22 cellular contexts compared by ENCODE assay signal in genomic region chr7:77217474-77218185, GRCh38. TPM values are rescaled to one million over a fixed set of nuclear protein-coding genes. Genes with fewer than 3 reads are reported as not detected.
"Had no signal": no experiment of that assay in that cellular context is flagged by ENCODE, and none has a peak within 500 bp of the region (broad histone marks: within the 10 kb centered on the region; RNA-seq: fewer than 3 reads in every experiment).

No MANE protein-coding gene starts in this region.

- ATAC-seq: activated CD8-positive, alpha-beta T cell treated with anti-CD3 and anti-CD28 coated beads for 36 hours; activated T-cell treated with anti-CD3 and anti-CD28 coated beads, Interleukin-2, amount 50 U/mL, for 4 hours; right cardiac atrium; stimulated activated naive CD8-positive, alpha-beta T cell treated with anti-CD3 and anti-CD28 coated beads, Interleukin-15, amount 100 ng/mL, for 72 hours had no signal

- H3K4me2 ChIP-seq: neural progenitor cell, SK-N-SH had no signal

- H3K27me3 Mint-ChIP-seq: activated CD4-positive, alpha-beta T cell treated with anti-CD3 and anti-CD28 coated beads, Interleukin-2, amount 10 ng/mL, durations not matched to agents 24 days and 14 days; activated CD8-positive, alpha-beta T cell treated with anti-CD3 and anti-CD28 coated beads for 36 hours; naive B cell; progenitor cell of endocrine pancreas; stimulated activated naive CD8-positive, alpha-beta T cell treated with anti-CD3 and anti-CD28 coated beads, Interleukin-15, amount 100 ng/mL, for 72 hours had no signal

- H3K4me3 ChIP-seq: left ventricle myocardium inferior, neural progenitor cell, skin epidermis had no signal

- H3K4me1 Mint-ChIP-seq: naive B cell, neural progenitor cell had no signal

- H3K9ac ChIP-seq: neural progenitor cell, SK-N-SH had no signal

- FAIRE-seq: keratinocyte had no signal

- H3K27ac Mint-ChIP-seq: activated CD4-positive, alpha-beta T cell treated with anti-CD3 and anti-CD28 coated beads, Interleukin-2, amount 10 ng/mL, durations not matched to agents 24 days and 14 days; activated CD8-positive, alpha-beta T cell treated with anti-CD3 and anti-CD28 coated beads for 36 hours; activated naive CD4-positive, alpha-beta T cell treated with anti-CD3 and anti-CD28 coated beads for 36 hours; naive B cell; neural progenitor cell; progenitor cell of endocrine pancreas; stimulated activated naive CD8-positive, alpha-beta T cell treated with anti-CD3 and anti-CD28 coated beads, Interleukin-15, amount 100 ng/mL, for 72 hours had no signal

- H3K27ac ChIP-seq: brain microvascular endothelial cell, left ventricle myocardium inferior, neural progenitor cell had no signal

- H3K27me3 ChIP-seq: brain microvascular endothelial cell, neural progenitor cell had no signal

- H2AFZ ChIP-seq: neural progenitor cell had no signal

- DNase-seq: activated CD4-positive, alpha-beta T cell treated with anti-CD3 and anti-CD28 coated beads, Interleukin-2, amount 10 ng/mL, durations not matched to agents 24 days and 14 days; activated CD8-positive, alpha-beta T cell treated with anti-CD3 and anti-CD28 coated beads for 36 hours; activated naive CD4-positive, alpha-beta T cell treated with anti-CD3 and anti-CD28 coated beads for 36 hours; activated T-cell treated with anti-CD3 and anti-CD28 coated beads, Interleukin-2, amount 50 U/mL, for 4 hours; aorta; brain microvascular endothelial cell; effector CD4-positive, alpha-beta T cell; foreskin melanocyte; hypothalamus; left ventricle myocardium inferior; naive B cell; right cardiac atrium; SK-N-SH; stimulated activated CD4-positive, alpha-beta T cell treated with anti-CD3 and anti-CD28 coated beads, Interleukin-4, amount 100 ng/mL, for 1 hour; stimulated activated naive CD8-positive, alpha-beta T cell treated with anti-CD3 and anti-CD28 coated beads, Interleukin-15, amount 100 ng/mL, for 72 hours; T-helper 1 cell; T1000; trophoblast cell had no signal

- H3K36me3 ChIP-seq: brain microvascular endothelial cell, left ventricle myocardium inferior, neural progenitor cell had no signal

- H3K4me1 ChIP-seq: neural progenitor cell had no signal

- H3K4me3 Mint-ChIP-seq: activated CD4-positive, alpha-beta T cell treated with anti-CD3 and anti-CD28 coated beads, Interleukin-2, amount 10 ng/mL, durations not matched to agents 24 days and 14 days; activated CD8-positive, alpha-beta T cell treated with anti-CD3 and anti-CD28 coated beads for 36 hours; activated naive CD4-positive, alpha-beta T cell treated with anti-CD3 and anti-CD28 coated beads for 36 hours; activated T-cell treated with anti-CD3 and anti-CD28 coated beads, Interleukin-2, amount 50 U/mL, for 4 hours; naive B cell; neural progenitor cell; stimulated activated naive CD8-positive, alpha-beta T cell treated with anti-CD3 and anti-CD28 coated beads, Interleukin-15, amount 100 ng/mL, for 72 hours had no signal

RNA-seq across cellular contexts. Expression of gene FGL2, which starts 18.0 kb away (rescaled TPM):
- total RNA-seq: activated naive CD4-positive, alpha-beta T cell treated with anti-CD3 and anti-CD28 coated beads for 36 hours; progenitor cell of endocrine pancreas had no signal
- polyA plus RNA-seq: keratinocyte, SK-N-SH had no signal
